ENCODE assay signal across 26 cellular contexts in the genomic region with DNA sequence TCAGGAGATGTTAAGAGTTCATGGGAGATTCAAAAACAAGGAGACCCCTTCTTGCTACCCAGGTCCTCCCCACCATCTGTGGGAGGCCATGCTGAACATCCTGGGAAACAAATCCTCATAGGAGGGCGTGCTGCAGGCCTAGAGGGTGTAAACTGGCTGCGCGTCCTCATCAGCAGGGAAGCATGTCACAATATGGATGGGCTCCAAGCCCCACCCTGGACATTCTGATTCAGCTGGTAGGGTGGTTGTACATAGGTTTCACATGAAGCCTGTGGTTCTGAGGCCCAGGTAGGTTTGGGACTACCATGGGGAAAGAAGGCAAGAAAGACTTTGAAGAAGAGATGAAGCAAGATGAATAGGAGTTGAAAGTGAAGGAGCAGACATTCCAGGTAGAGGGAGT. TPM values are rescaled to one million over a fixed set of nuclear protein-coding genes. Genes with fewer than 3 reads are reported as not detected.
DNase-seq lines count a peak whose midpoint lies in the region; ATAC-seq, FAIRE-seq and TF ChIP-seq lines count a peak whose summit lies in the region.
"Had no signal": no experiment of that assay in that cellular context is flagged by ENCODE, and none has a peak within 500 bp of the region (broad histone marks: within the 10 kb centered on the region; RNA-seq: fewer than 3 reads in every experiment).

No MANE protein-coding gene starts in this region.

- H4K20me1 ChIP-seq in mammary epithelial cell (ENCODE audit: insufficient read depth, low read length), result no peaks in the 10 kb centered on the region
- H4K20me1 ChIP-seq: BLaER1 treated with 17β-estradiol and CSF1 and Interleukin-3, amounts not matched to agents 10 nM and 100 nM had no signal

- in situ Hi-C loops in mammary epithelial cell (cut with MboI; ENCODE audit: low sequenced_read_pairs in 2 of 2), result no loop called here

- H3K4me2 ChIP-seq in mammary epithelial cell (ENCODE audit: insufficient read depth, low read depth, low read length), result no peak overlapping the region
- H3K4me2 ChIP-seq: A549; BLaER1 treated with 17β-estradiol and CSF1 and Interleukin-3, amounts not matched to agents 10 nM and 100 nM; GM23338 had no signal

- intact Hi-C loops in mammary epithelial cell (cut with micrococcal nuclease), result no loop called here
- intact Hi-C loops in kidney (cut with DNase I), result no loop called here
- intact Hi-C loops in right cardiac atrium (cut with DNase I), result no loop called here

- dilution Hi-C loops in mammary epithelial cell (cut with HindIII; ENCODE audit: low sequenced_read_pairs), result no loop called here

- CTCF ChIA-PET in mammary epithelial cell (lab: Charles Lee; ENCODE audit: low non-redundant PET), result no interaction called here

- FAIRE-seq in GM12891 (lab: Jason Lieb, UNC) (peak; percentile 56), kidney (lab: Jason Lieb, UNC) (no peak)
- FAIRE-seq: A549, GM12892, H54 had no signal

- no peak for DNase-seq in GM12891 (ENCODE audit: insufficient read length, low spot score)
- DNase-seq in mammary epithelial cell, result peak; percentile 9
- DNase-seq in epithelial cell of esophagus (ENCODE audit: low read depth), result peak; percentile 69
- peak; percentile 27 for DNase-seq in kidney
- no peak for DNase-seq in right cardiac atrium
- no peak for DNase-seq in Kasumi-1 (lab: John Stamatoyannopoulos, UW)
- DNase-seq: 8988T; ACHN; AML-193; BE2C; Calu3; CD4-positive, alpha-beta T cell; CD8-positive, alpha-beta memory T cell; COR-L47; DMS53; DMS79 treated with DMSO at 0.1 percent for 48 hours; GF-D8; HFFc6 had no signal

- WGBS in mammary epithelial cell (ENCODE audit: low coverage, missing lambda C conversion rate), result 98% methylated on average over 3 of the region's 3 CpGs
- 85% methylated on average over 3 of the region's 3 CpGs for WGBS in right cardiac atrium

- TF ChIP-seq CTCF in mammary epithelial cell (conservative IDR thresholded peaks at IDR 0.05 in 1 of 2, IDR thresholded peaks at IDR 0.05 in 1 of 2; ENCODE audit: extremely low read depth in 1 of 2, insufficient read depth in 1 of 2, low read depth in 1 of 2, low read length in 2 of 2) (no peak), epithelial cell of esophagus (IDR thresholded peaks at IDR 0.05; ENCODE audit: insufficient read depth, low read depth, low read length, missing control alignments) (no peak), kidney (IDR thresholded peaks at IDR 0.05; ENCODE audit: borderline replicate concordance, extremely low read depth, insufficient read depth) (no peak)

- no peaks in the 10 kb centered on the region for H3K79me2 ChIP-seq in mammary epithelial cell (ENCODE audit: insufficient read depth, low read length)

- H3K27ac ChIP-seq in mammary epithelial cell (ENCODE audit: insufficient read depth, low read depth, low read length), result no peak overlapping the region
- no peak overlapping the region for H3K27ac ChIP-seq in kidney (ENCODE audit: low read depth in 2 of 2, low read length in 2 of 2)
- no peak overlapping the region for H3K27ac ChIP-seq in right cardiac atrium (ENCODE audit: low read length)
- H3K27ac ChIP-seq: A549; BLaER1 treated with 17β-estradiol and CSF1 and Interleukin-3, amounts not matched to agents 10 nM and 100 nM had no signal

- BruUV-seq in mammary epithelial cell (replicated peaks; lab: Mats Ljungman, UMichigan), result no TSS peak

- H3K4me1 ChIP-seq in mammary epithelial cell (ENCODE audit: insufficient read depth, low read length) (peaks cover 10% of the 10 kb centered on the region), kidney (ENCODE audit: control insufficient read depth in 1 of 2, insufficient read depth in 1 of 2, low read depth in 1 of 2, low read length in 2 of 2) (peaks cover 0 to under 1% of the 10 kb centered on the region in 2 donors), right cardiac atrium (ENCODE audit: control insufficient read depth, insufficient read depth, low read length) (no peaks in the 10 kb centered on the region)
- H3K4me1 ChIP-seq: BE2C; BLaER1 treated with 17β-estradiol and CSF1 and Interleukin-3, amounts not matched to agents 10 nM and 100 nM; HAP-1 had no signal

- TF ChIP-seq POLR2A in GM12891 (IDR thresholded peaks at IDR 0.05; ENCODE audit: low read depth, low read length), result no peak

- ATAC-seq in HG03095 (IDR thresholded peaks at IDR 0.05; ENCODE audit: unreplicated experiment) (no peak), right cardiac atrium (no peak)
- ATAC-seq: A549, GM23338 had no signal

- H3K27me3 ChIP-seq in mammary epithelial cell (ENCODE audit: insufficient read depth, low read length) (no peaks in the 10 kb centered on the region), right cardiac atrium (ENCODE audit: control insufficient read depth, insufficient read depth) (no peaks in the 10 kb centered on the region)
- H3K27me3 ChIP-seq: BE2C; BLaER1 treated with 17β-estradiol and CSF1 and Interleukin-3, amounts not matched to agents 10 nM and 100 nM had no signal

- H3K9me3 ChIP-seq in mammary epithelial cell (replicated peaks; ENCODE audit: insufficient read depth, low read length) (peaks cover 2% of the 10 kb centered on the region), kidney (ENCODE audit: control insufficient read depth in 1 of 2, low read length in 2 of 2) (no peaks in the 10 kb centered on the region), right cardiac atrium (ENCODE audit: control insufficient read depth, low read length) (no peaks in the 10 kb centered on the region)
- H3K9me3 ChIP-seq: A549; BE2C; BLaER1 treated with 17β-estradiol and CSF1 and Interleukin-3, amounts not matched to agents 10 nM and 100 nM; HAP-1 had no signal

- no peak overlapping the region for H3K9ac ChIP-seq in mammary epithelial cell (ENCODE audit: insufficient read depth, low read length)
- no peak overlapping the region for H3K9ac ChIP-seq in kidney (ENCODE audit: low read length in 2 of 2)
- H3K9ac ChIP-seq: BLaER1 treated with 17β-estradiol and CSF1 and Interleukin-3, amounts not matched to agents 10 nM and 100 nM had no signal

- H3K4me3 ChIP-seq in mammary epithelial cell (replicated peaks in 1 of 3; ENCODE audit: insufficient read depth in 1 of 3, low read depth in 2 of 3, low read length in 3 of 3) (no peak overlapping the region), epithelial cell of esophagus (ENCODE audit: low read length) (no peak overlapping the region), kidney (ENCODE audit: low read length in 2 of 2) (no peak overlapping the region), right cardiac atrium (ENCODE audit: low read length) (no peak overlapping the region)
- H3K4me3 ChIP-seq: A549; BLaER1 treated with 17β-estradiol and CSF1 and Interleukin-3, amounts not matched to agents 10 nM and 100 nM; GM23338; HAP-1 had no signal

- H3K36me3 ChIP-seq in mammary epithelial cell (ENCODE audit: insufficient read depth, low read length), result no peaks in the 10 kb centered on the region
- H3K36me3 ChIP-seq in kidney (ENCODE audit: control insufficient read depth in 1 of 2, insufficient read depth in 2 of 2, low read length in 2 of 2), result no peaks in the 10 kb centered on the region
- H3K36me3 ChIP-seq: BE2C; BLaER1 treated with 17β-estradiol and CSF1 and Interleukin-3, amounts not matched to agents 10 nM and 100 nM; HAP-1 had no signal

- no peak overlapping the region for H2AFZ ChIP-seq in mammary epithelial cell (ENCODE audit: low read depth, low read length)

TF ChIP-seq in GM12891, 5 proteins besides CTCF, POLR2A, EP300 and RAD21:
- TF ChIP-seq POU2F2 (IDR thresholded peaks at IDR 0.05; ENCODE audit: low read depth, low read length) (no peak), POLR2AphosphoS5 (IDR thresholded peaks at IDR 0.05; ENCODE audit: low read depth, low read length) (no peak), PAX5 (IDR thresholded peaks at IDR 0.05; ENCODE audit: insufficient read depth, low read length, severe bottlenecking) (no peak), SPI1 (IDR thresholded peaks at IDR 0.05; ENCODE audit: low read depth, low read length) (no peak), TAF1 (IDR thresholded peaks at IDR 0.05; ENCODE audit: low read depth, low read length) (no peak)

RNA-seq across cellular contexts. Expression of gene IFNLR1, which starts 44.6 kb away (rescaled TPM):
- 2.3 TPM for polyA plus RNA-seq in GM12891 (2012; ENCODE audit: low read depth, missing spikeins)
- total RNA-seq in mammary epithelial cell, result 10 to 100 TPM in 1 of 2 donors, 1 to 10 TPM in 1; 7.8 to 12.5 TPM
- 5.9 TPM for polyA plus RNA-seq in mammary epithelial cell
- 9.1 TPM for polyA minus RNA-seq in mammary epithelial cell
- total RNA-seq in kidney, result 4.8 TPM
- 1.6 TPM for polyA plus RNA-seq in kidney (ENCODE audit: insufficient read depth, low read depth, low replicate concordance)
- total RNA-seq in right cardiac atrium, result 1 to 10 TPM; 3.3 to 6.2 (median 5.9) TPM
- polyA plus RNA-seq in right cardiac atrium, result 3.4 TPM
- total RNA-seq: HFFc6 had no signal
- polyA plus RNA-seq: CD14-positive monocyte had no signal

Comparison
In these comparisons a context has a peak if more than half of its experiments do, and no peak if none do; other contexts are left out.
1. DNase-seq: peak in mammary epithelial cell (single experiment), epithelial cell of esophagus (single experiment) and kidney (single experiment); none in GM12891 (single experiment), right cardiac atrium (0 of 3) and Kasumi-1 (0 of 2).